In the genomic region with DNA sequence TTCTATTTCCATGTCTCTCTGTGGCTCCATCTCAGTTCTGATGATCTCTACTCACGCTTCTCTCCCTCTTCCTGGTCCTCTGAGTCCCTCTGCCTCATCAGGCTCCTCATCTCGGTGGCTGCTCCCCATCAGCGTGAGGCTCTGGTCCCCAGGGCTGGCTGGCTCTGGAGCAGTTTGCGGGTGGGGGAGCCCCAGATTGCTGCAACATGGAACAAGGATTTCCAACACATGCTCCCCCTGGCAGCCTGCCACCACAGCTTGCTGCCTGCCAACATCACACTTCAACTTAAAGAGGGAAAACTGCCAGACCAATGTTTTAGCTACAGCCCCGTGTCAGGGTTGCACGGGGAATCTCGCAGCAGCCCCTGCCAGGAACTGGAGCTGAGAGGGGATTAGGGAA, we compare ENCODE assay signal across 10 cellular contexts.
DNase-seq lines count a peak whose midpoint lies in the region; ATAC-seq and TF ChIP-seq lines count a peak whose summit lies in the region.
"Had no signal": no experiment of that assay in that cellular context is flagged by ENCODE, and none has a peak within 500 bp of the region (broad histone marks: within the 10 kb centered on the region; RNA-seq: fewer than 3 reads in every experiment).

No MANE protein-coding gene starts in this region.

- in situ Hi-C loops in brain microvascular endothelial cell (cut with HindIII; ENCODE audit: low pct_ligation_motif_present, low sequenced_read_pairs), result no loop called here

- no peaks in the 10 kb centered on the region for H3K36me3 ChIP-seq in H7 (replicated peaks; ENCODE audit: control insufficient read depth, insufficient read depth, low read length)
- no peaks in the 10 kb centered on the region for H3K36me3 ChIP-seq in brain microvascular endothelial cell (replicated peaks)
- H3K36me3 ChIP-seq: prostate gland had no signal

- H3K27ac ChIP-seq in brain microvascular endothelial cell, result no peak overlapping the region
- H3K27ac ChIP-seq: prostate gland had no signal

- H3K4me3 ChIP-seq in epithelial cell of esophagus (ENCODE audit: low read length) (no peak overlapping the region), H7 (ENCODE audit: insufficient read depth, low read depth, low read length) (no peak overlapping the region), brain microvascular endothelial cell (ENCODE audit: low read depth, low read length) (no peak overlapping the region)
- H3K4me3 ChIP-seq: prostate gland had no signal

- H3K27me3 ChIP-seq in H7 (ENCODE audit: control insufficient read depth, insufficient read depth, low read length), result no peaks in the 10 kb centered on the region
- peaks cover 5% of the 10 kb centered on the region for H3K27me3 ChIP-seq in brain microvascular endothelial cell (replicated peaks)

- ATAC-seq in sciatic nerve, result peak; percentile 67
- no peak for ATAC-seq in HG02938 (IDR thresholded peaks at IDR 0.05; ENCODE audit: unreplicated experiment)

- intact Hi-C loops in sciatic nerve (cut with DNase I), result no loop called here

- TF ChIP-seq CTCF in epithelial cell of esophagus (IDR thresholded peaks at IDR 0.05; ENCODE audit: insufficient read depth, low read depth, low read length, missing control alignments) (no peak), brain microvascular endothelial cell (IDR thresholded peaks at IDR 0.05; ENCODE audit: low read depth, low read length, missing control alignments) (no peak)

- DNase-seq in EH (ENCODE audit: low read depth) (peak; percentile 36), NCI-H2171 (lab: John Stamatoyannopoulos, UW) (peak; percentile 84), epithelial cell of esophagus (ENCODE audit: low read depth) (peak; percentile 5), sciatic nerve (ENCODE audit: low spot score) (peak; percentile 84), SIG-M5 treated with dmso at 0.1 percent for 504 hours (lab: John Stamatoyannopoulos, UW; ENCODE audit: unreplicated experiment) (no peak), H7 (no peak), brain microvascular endothelial cell (no peak)
- DNase-seq: SHP77 treated with DMSO at 0.1 percent for 48 hours had no signal

Comparison
In these comparisons a context has a peak if more than half of its experiments do, and no peak if none do; other contexts are left out.
1. DNase-seq: peak in EH (single experiment), NCI-H2171 (single experiment), epithelial cell of esophagus (single experiment) and sciatic nerve (single experiment); none in SIG-M5 treated with dmso at 0.1 percent for 504 hours (single experiment), H7 (single experiment) and brain microvascular endothelial cell (single experiment).